19 cellular contexts compared by ENCODE assay signal in the genomic region with DNA sequence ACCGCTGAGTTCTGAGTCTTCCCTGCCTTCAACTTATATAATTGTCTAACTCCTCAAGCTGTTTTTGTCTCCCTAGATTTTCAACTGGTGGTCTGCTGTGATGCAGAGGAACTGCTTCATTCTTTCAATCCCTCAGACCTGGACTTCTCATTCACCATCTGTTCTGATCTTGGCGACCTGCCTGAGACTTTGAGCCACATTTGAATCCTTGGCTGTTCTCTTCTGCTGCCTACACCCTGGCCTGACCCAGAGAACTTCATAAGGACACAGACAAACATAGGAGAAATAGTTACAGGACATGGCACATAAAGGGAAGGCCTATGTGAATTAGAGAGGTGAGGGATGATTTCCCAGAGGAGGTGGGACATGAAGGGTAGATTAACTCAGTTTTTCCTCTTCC.
"Had no signal": no experiment of that assay in that cellular context is flagged by ENCODE, and none has a peak within 500 bp of the region (broad histone marks: within the 10 kb centered on the region; RNA-seq: fewer than 3 reads in every experiment).

No MANE protein-coding gene starts in this region.

- H3K9me3 ChIP-seq: left ventricle myocardium inferior, spleen, testis, transverse colon had no signal

- H3K36me3 ChIP-seq: left ventricle myocardium inferior, spleen, transverse colon, WERI-Rb-1 had no signal

- ATAC-seq: activated CD4-positive, CD25-positive, alpha-beta regulatory T cell treated with anti-CD3 and anti-CD28 coated beads, Interleukin-2, amount 50 U/mL, for 24 hours; esophagus mucosa; T-helper 17 cell had no signal

- H3K4me3 ChIP-seq: left ventricle myocardium inferior, spleen, testis, transverse colon had no signal

- DNase-seq: activated CD4-positive, alpha-beta T cell treated with anti-CD3 and anti-CD28 coated beads for 48 hours; activated CD4-positive, alpha-beta T cell treated with anti-CD3 and anti-CD28 coated beads, Interleukin-2, amount 50 U/mL, for 48 hours; activated CD8-positive, alpha-beta memory T cell treated with anti-CD3 and anti-CD28 coated beads for 24 hours; activated effector memory CD4-positive, alpha-beta T cell treated with Interleukin-2 at 50 U/mL for 16 hours; activated naive CD4-positive, alpha-beta T cell treated with Interleukin-2 at 50 U/mL for 16 hours; endodermal cell; glutamatergic neuron; left ventricle myocardium inferior; naive B cell; nephron progenitor cell; spleen; stimulated activated naive CD4-positive, alpha-beta T cell; T-helper 17 cell; T1000; testis; transverse colon; WERI-Rb-1 had no signal

- H3K27ac ChIP-seq: left ventricle myocardium inferior, spleen, testis, WERI-Rb-1 had no signal

- H3K4me1 ChIP-seq: testis, transverse colon had no signal
